Comparison of ENCODE assay signal across 10 cellular contexts in genomic region chr9:110969971-110970381, GRCh38.
DNase-seq lines count a peak whose midpoint lies in the region; ATAC-seq and TF ChIP-seq lines count a peak whose summit lies in the region.
"Had no signal": no experiment of that assay in that cellular context is flagged by ENCODE, and none has a peak within 500 bp of the region (broad histone marks: within the 10 kb centered on the region; RNA-seq: fewer than 3 reads in every experiment).

No MANE protein-coding gene starts in this region.

- H3K27me3 ChIP-seq in brain microvascular endothelial cell (replicated peaks) (no peaks in the 10 kb centered on the region), mesenchymal stem cell (ENCODE audit: control insufficient read depth in 1 of 2, insufficient read depth in 1 of 2, low read length in 2 of 2) (no peaks in the 10 kb centered on the region)
- H3K27me3 ChIP-seq: vagina had no signal

- H3K23ac ChIP-seq in mesenchymal stem cell (ENCODE audit: low read length in 2 of 2) = no peak overlapping the region

- peak; percentile 52 for DNase-seq in AG20443 (ENCODE audit: low spot score)
- peak; percentile 30 for DNase-seq in HuH-7 (ENCODE audit: low spot score)
- peak; percentile 80 for DNase-seq in brain microvascular endothelial cell
- DNase-seq in mesenchymal stem cell = peak; percentile 64
- no peak for DNase-seq in coronary artery (ENCODE audit: low spot score)
- DNase-seq in NK-92 (lab: John Stamatoyannopoulos, UW; ENCODE audit: unreplicated experiment) = no peak
- DNase-seq in NCI-H1105 (lab: John Stamatoyannopoulos, UW) = no peak
- DNase-seq: activated CD8-positive, alpha-beta memory T cell treated with anti-CD3 and anti-CD28 coated beads for 24 hours had no signal

- peaks cover 25% of the 10 kb centered on the region for H3K79me1 ChIP-seq in mesenchymal stem cell (replicated peaks; ENCODE audit: low read length, poor library complexity, severe bottlenecking)

- H2BK120ac ChIP-seq in mesenchymal stem cell (ENCODE audit: low read depth, low read length) = no peak overlapping the region

- H3K4ac ChIP-seq in mesenchymal stem cell (ENCODE audit: low read depth in 1 of 2, low read length in 2 of 2) = no peak overlapping the region

- no peaks in the 10 kb centered on the region for H3K4me1 ChIP-seq in mesenchymal stem cell (ENCODE audit: control insufficient read depth, insufficient read depth, low read depth, low read length)

- H2BK15ac ChIP-seq in mesenchymal stem cell (ENCODE audit: low read depth, poor library complexity, severe bottlenecking) = no peak overlapping the region

- peak overlapping the region in 1 of 2 experiments; percentile 21 for H3K18ac ChIP-seq in mesenchymal stem cell (ENCODE audit: low read depth in 1 of 2, low read length in 2 of 2)

- no peak overlapping the region for H3K4me2 ChIP-seq in mesenchymal stem cell (ENCODE audit: low read length, poor library complexity, severe bottlenecking)

- H3K9ac ChIP-seq in mesenchymal stem cell (ENCODE audit: low read length) = no peak overlapping the region

- no peak overlapping the region for H3K4me3 ChIP-seq in brain microvascular endothelial cell (ENCODE audit: low read depth, low read length)
- no peak overlapping the region for H3K4me3 ChIP-seq in mesenchymal stem cell (ENCODE audit: insufficient read depth in 1 of 2, low read depth in 1 of 2, low read length in 2 of 2)
- no peak overlapping the region for H3K4me3 ChIP-seq in coronary artery
- H3K4me3 ChIP-seq: vagina had no signal

- no peak overlapping the region for H2BK5ac ChIP-seq in mesenchymal stem cell (ENCODE audit: low read depth, low read length, poor library complexity, severe bottlenecking)

- H3K9me3 ChIP-seq in mesenchymal stem cell (ENCODE audit: control insufficient read depth, low read length) = peaks cover 4% of the 10 kb centered on the region
- H3K9me3 ChIP-seq: vagina had no signal

- TF ChIP-seq CTCF in brain microvascular endothelial cell (IDR thresholded peaks at IDR 0.05; ENCODE audit: low read depth, low read length, missing control alignments) (no peak), coronary artery (IDR thresholded peaks at IDR 0.05) (no peak)

- in situ Hi-C loops in brain microvascular endothelial cell (cut with HindIII; ENCODE audit: low pct_ligation_motif_present, low sequenced_read_pairs) = no loop called here

- no peak overlapping the region for H2BK12ac ChIP-seq in mesenchymal stem cell (ENCODE audit: low read length in 2 of 2)

- H3K14ac ChIP-seq in mesenchymal stem cell (ENCODE audit: low read length in 2 of 2) = no peak overlapping the region

- no peak for ATAC-seq in HG03039 (IDR thresholded peaks at IDR 0.05; ENCODE audit: unreplicated experiment)

- H3K36me3 ChIP-seq in brain microvascular endothelial cell (replicated peaks) (no peaks in the 10 kb centered on the region), mesenchymal stem cell (ENCODE audit: control insufficient read depth in 1 of 2, insufficient read depth in 2 of 2, low read depth in 1 of 2, low read length in 2 of 2) (peaks cover 3 to 80% of the 10 kb centered on the region in 2 experiments)
- H3K36me3 ChIP-seq: vagina had no signal

- H3K27ac ChIP-seq in brain microvascular endothelial cell = no peak overlapping the region
- peak overlapping the region; percentile 17 for H3K27ac ChIP-seq in mesenchymal stem cell (ENCODE audit: low read length, poor library complexity, severe bottlenecking)
- H3K27ac ChIP-seq in coronary artery = no peak overlapping the region
- H3K27ac ChIP-seq: vagina had no signal

- H4K91ac ChIP-seq in mesenchymal stem cell (ENCODE audit: low read length) = no peak overlapping the region

- no peak overlapping the region for H4K8ac ChIP-seq in mesenchymal stem cell (ENCODE audit: low read length)

- H2AFZ ChIP-seq in mesenchymal stem cell (ENCODE audit: low read depth, low read length) = no peak overlapping the region

- 47% methylated on average over 3 of the region's 4 CpGs for WGBS in mesenchymal stem cell

- H2AK5ac ChIP-seq in mesenchymal stem cell (ENCODE audit: low read length, severe bottlenecking) = no peak overlapping the region

Comparison
In these comparisons a context has a peak if more than half of its experiments do, and no peak if none do; other contexts are left out.
1. DNase-seq: peak in AG20443 (single experiment), HuH-7 (single experiment), brain microvascular endothelial cell (single experiment) and mesenchymal stem cell (single experiment); none in coronary artery (single experiment), NK-92 (single experiment) and NCI-H1105 (single experiment).